Comparison of ENCODE assay signal across 9 cellular contexts in the genomic region with DNA sequence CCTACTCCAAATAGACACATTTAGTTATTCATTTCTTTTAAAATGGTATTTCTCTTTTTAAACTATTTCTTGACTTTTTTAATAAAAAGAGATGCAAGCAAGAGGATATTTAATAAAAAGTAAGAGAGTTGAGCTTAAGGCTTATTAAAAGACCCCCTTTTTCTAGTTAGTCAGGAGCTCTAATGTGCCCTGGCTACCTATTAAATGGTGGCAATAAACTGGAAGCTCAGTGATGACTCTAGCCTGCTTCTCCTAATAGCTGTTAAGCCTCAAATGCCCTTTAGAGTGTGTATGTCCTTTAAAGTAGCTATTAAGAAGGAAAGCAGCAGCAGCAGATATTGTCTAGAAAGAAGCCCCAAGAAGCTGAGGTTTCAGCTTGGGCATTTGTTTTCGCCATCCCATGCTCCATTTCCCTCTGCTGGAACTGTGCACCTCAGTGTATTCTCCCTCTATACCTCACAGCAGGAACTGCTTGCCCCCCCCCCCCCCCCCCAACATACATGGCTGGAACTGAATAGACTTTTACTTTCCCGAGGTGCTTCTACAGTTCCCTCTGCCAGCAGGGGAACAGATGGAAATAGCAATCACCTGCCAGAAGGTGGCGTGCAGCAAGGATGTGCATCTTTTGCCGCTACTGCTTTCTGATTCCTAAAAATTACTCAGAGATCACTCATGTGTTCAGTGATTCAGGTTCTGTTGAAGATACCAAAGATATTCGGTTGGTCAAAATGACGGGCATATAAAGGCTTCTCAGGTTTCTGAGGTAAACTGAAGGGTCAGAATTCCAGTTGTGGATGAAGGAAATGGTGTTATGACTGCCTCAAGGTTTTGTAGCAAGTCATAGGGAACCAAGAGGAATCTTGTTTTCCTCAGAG. TPM values are rescaled to one million over a fixed set of nuclear protein-coding genes. Genes with fewer than 3 reads are reported as not detected.
A peak's percentile ranks its signal among the peaks of the same experiment; 100 is the strongest.
DNase-seq lines count a peak whose midpoint lies in the region; ATAC-seq and TF ChIP-seq lines count a peak whose summit lies in the region.
"Had no signal": no experiment of that assay in that cellular context is flagged by ENCODE, and none has a peak within 500 bp of the region (broad histone marks: within the 10 kb centered on the region; RNA-seq: fewer than 3 reads in every experiment).

No MANE protein-coding gene starts in this region.

- peak overlapping the region; percentile 87; the same call in 1 of the 2 replicates for H2AFZ ChIP-seq in GM23338

- no peaks in the 10 kb centered on the region for H3K9me3 ChIP-seq in liver (ENCODE audit: control insufficient read depth in 4 of 4, low read length in 3 of 4)

- H3K27me3 ChIP-seq in GM23338 (ENCODE audit: insufficient read depth) (no peaks in the 10 kb centered on the region), liver (ENCODE audit: control insufficient read depth in 4 of 4, insufficient read depth in 4 of 4, low read length in 3 of 4) (peaks cover 0 to 13% (median 3%) of the 10 kb centered on the region in 4 donors)

- H3K9me3 Mint-ChIP-seq in GM23338: no peaks in the 10 kb centered on the region
- H3K9me3 Mint-ChIP-seq in stimulated activated effector memory CD8-positive, alpha-beta T cell treated with anti-CD3 and anti-CD28 coated beads, Interleukin-12 subunit alpha, Interleukin-12 subunit beta, amount 100 ng/mL, for 72 hours: no peaks in the 10 kb centered on the region
- H3K9me3 Mint-ChIP-seq: central memory CD8-positive, alpha-beta T cell had no signal

- no peaks in the 10 kb centered on the region for H4K20me1 ChIP-seq in GM23338 (replicated peaks; ENCODE audit: insufficient read depth)

- peak; percentile 74 to 82 for TF ChIP-seq RAD21 in liver (IDR thresholded peaks at IDR 0.05)

- H3K9me2 ChIP-seq in GM23338 (ENCODE audit: insufficient read depth): no peaks in the 10 kb centered on the region

- DNase-seq in ELR (ENCODE audit: low read depth) (peak; percentile 96), GM23338 (ENCODE audit: low spot score) (peak; percentile 82), NCI-H1048 (lab: John Stamatoyannopoulos, UW) (peak; percentile 65), T-helper 2 cell (peak in 3 of 5 experiments; percentile 9 to 51 (median 14)), cardiac fibroblast (ENCODE audit: low read depth in 2 of 2) (peak; percentile 93)
- DNase-seq in stimulated activated effector memory CD8-positive, alpha-beta T cell treated with anti-CD3 and anti-CD28 coated beads, Interleukin-12 subunit alpha, Interleukin-12 subunit beta, amount 100 ng/mL, for 72 hours (ENCODE audit: low spot score in 2 of 2): peak in 1 of 2 donors; percentile 58

- 11% methylated on average over 6 of the region's 6 CpGs for WGBS in liver

- H3K27ac ChIP-seq in GM23338 (ENCODE audit: low read depth) (no peak overlapping the region), liver (ENCODE audit: low read depth in 1 of 2, low read length in 2 of 2) (no peak overlapping the region)

- H3K36me3 ChIP-seq in GM23338 (ENCODE audit: insufficient read depth): no peaks in the 10 kb centered on the region
- H3K36me3 ChIP-seq in liver (ENCODE audit: control insufficient read depth in 4 of 4, insufficient read depth in 3 of 4, low read depth in 1 of 4, low read length in 3 of 4): no peaks in the 10 kb centered on the region

- H3K27me3 Mint-ChIP-seq in GM23338 (ENCODE audit: insufficient read depth, low read depth, poor library complexity): peaks cover 2% of the 10 kb centered on the region

- no peak overlapping the region for H3K4me3 ChIP-seq in GM23338
- H3K4me3 ChIP-seq in cardiac fibroblast (replicated peaks in 1 of 2; ENCODE audit: low read depth in 2 of 2, low read length in 2 of 2): peak overlapping the region; percentile 57 to 75
- H3K4me3 ChIP-seq in liver (ENCODE audit: low read depth in 1 of 3, low read length in 3 of 3): no peak overlapping the region

- no peaks in the 10 kb centered on the region for H3K79me2 ChIP-seq in GM23338 (replicated peaks; ENCODE audit: insufficient read depth)

- H3K9ac ChIP-seq in liver (ENCODE audit: low read depth in 1 of 2, low read length in 2 of 2): no peak overlapping the region

- no peaks in the 10 kb centered on the region for H3F3A ChIP-seq in GM23338 (replicated peaks; ENCODE audit: low read depth)

- peak; percentile 49 for ATAC-seq in GM23338
- ATAC-seq in stimulated activated effector memory CD8-positive, alpha-beta T cell treated with anti-CD3 and anti-CD28 coated beads, Interleukin-12 subunit alpha, Interleukin-12 subunit beta, amount 100 ng/mL, for 72 hours: peak; percentile 21
- no peak for ATAC-seq in HG03460 (IDR thresholded peaks at IDR 0.05; ENCODE audit: unreplicated experiment)

- no peak overlapping the region for H3K4me2 ChIP-seq in GM23338

- no peaks in the 10 kb centered on the region for H3K36me3 Mint-ChIP-seq in GM23338 (ENCODE audit: low read depth)
- H3K36me3 Mint-ChIP-seq in stimulated activated effector memory CD8-positive, alpha-beta T cell treated with anti-CD3 and anti-CD28 coated beads, Interleukin-12 subunit alpha, Interleukin-12 subunit beta, amount 100 ng/mL, for 72 hours: no peaks in the 10 kb centered on the region

- TF ChIP-seq CTCF in GM23338 (conservative IDR thresholded peaks at IDR 0.05; ENCODE audit: low read depth in 2 of 2) (peak; percentile 71 to 86), cardiac fibroblast (IDR thresholded peaks at IDR 0.05; ENCODE audit: low read depth, low read length) (peak; percentile 77), liver (IDR thresholded peaks at IDR 0.05; ENCODE audit: low read depth, low read length, missing input control) (peak; percentile 69)

- H3K4me3 Mint-ChIP-seq in GM23338: no peak overlapping the region
- no peak overlapping the region for H3K4me3 Mint-ChIP-seq in stimulated activated effector memory CD8-positive, alpha-beta T cell treated with anti-CD3 and anti-CD28 coated beads, Interleukin-12 subunit alpha, Interleukin-12 subunit beta, amount 100 ng/mL, for 72 hours
- H3K4me3 Mint-ChIP-seq: central memory CD8-positive, alpha-beta T cell had no signal

- H3K4me1 Mint-ChIP-seq in GM23338: peaks cover 8% of the 10 kb centered on the region
- no peaks in the 10 kb centered on the region for H3K4me1 Mint-ChIP-seq in stimulated activated effector memory CD8-positive, alpha-beta T cell treated with anti-CD3 and anti-CD28 coated beads, Interleukin-12 subunit alpha, Interleukin-12 subunit beta, amount 100 ng/mL, for 72 hours
- H3K4me1 Mint-ChIP-seq: central memory CD8-positive, alpha-beta T cell had no signal

- peaks cover 7% of the 10 kb centered on the region; the same call in 1 of the 2 replicates for H3K4me1 ChIP-seq in GM23338 (ENCODE audit: insufficient read depth)
- H3K4me1 ChIP-seq in liver (ENCODE audit: control insufficient read depth in 4 of 4, insufficient read depth in 4 of 4, low read length in 3 of 4): peaks cover 0 to 2% (median 0%) of the 10 kb centered on the region in 4 donors

- H3K27ac Mint-ChIP-seq in GM23338: no peak overlapping the region
- no peak overlapping the region for H3K27ac Mint-ChIP-seq in stimulated activated effector memory CD8-positive, alpha-beta T cell treated with anti-CD3 and anti-CD28 coated beads, Interleukin-12 subunit alpha, Interleukin-12 subunit beta, amount 100 ng/mL, for 72 hours

TF ChIP-seq in GM23338, 12 proteins besides CTCF, POLR2A, EP300 and RAD21 (continues in another document):
- TF ChIP-seq JUNB (IDR thresholded peaks at IDR 0.05; ENCODE audit: unreplicated experiment) (no peak), STAT1 (IDR thresholded peaks at IDR 0.05; ENCODE audit: unreplicated experiment) (no peak)

TF ChIP-seq in liver, 16 proteins besides CTCF, POLR2A, EP300 and RAD21:
- TF ChIP-seq, protein P1, sequence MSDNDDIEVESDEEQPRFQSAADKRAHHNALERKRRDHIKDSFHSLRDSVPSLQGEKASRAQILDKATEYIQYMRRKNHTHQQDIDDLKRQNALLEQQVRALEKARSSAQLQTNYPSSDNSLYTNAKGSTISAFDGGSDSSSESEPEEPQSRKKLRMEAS (IDR thresholded peaks at IDR 0.05): no peak
- TF ChIP-seq HNF4G (IDR thresholded peaks at IDR 0.05): no peak

RNA-seq across cellular contexts. Expression of a gene that starts 2.5 kb away (rescaled TPM):
- total RNA-seq in GM23338 (2014; rRNA removed; shearing (Covaris generic)): 0.38 and 1.0 TPM in 2 replicates
- polyA plus RNA-seq in GM23338 (2016; fragmentation: Nextera tagmentation; extraction: Ambion mirVana): 0.24 and 0.32 TPM in 2 replicates
- total RNA-seq in liver: under 1 TPM; 0.37 to 0.84 TPM
- 1 to 10 TPM in 1 of 2 donors, under 1 TPM in 1; 0.67 to 1.4 TPM for polyA plus RNA-seq in liver

Comparison
In these comparisons a context has a peak if more than half of its experiments do, and no peak if none do; other contexts are left out.
1. H3K4me3 ChIP-seq: peak in cardiac fibroblast (2 of 2); none in GM23338 (single experiment) and liver (0 of 3).
2. Peak in every context shown above with its lines, with median percentiles within 50 percentile points of each other: CTCF ChIP-seq.